33 cellular contexts compared by ENCODE assay signal in the genomic region with DNA sequence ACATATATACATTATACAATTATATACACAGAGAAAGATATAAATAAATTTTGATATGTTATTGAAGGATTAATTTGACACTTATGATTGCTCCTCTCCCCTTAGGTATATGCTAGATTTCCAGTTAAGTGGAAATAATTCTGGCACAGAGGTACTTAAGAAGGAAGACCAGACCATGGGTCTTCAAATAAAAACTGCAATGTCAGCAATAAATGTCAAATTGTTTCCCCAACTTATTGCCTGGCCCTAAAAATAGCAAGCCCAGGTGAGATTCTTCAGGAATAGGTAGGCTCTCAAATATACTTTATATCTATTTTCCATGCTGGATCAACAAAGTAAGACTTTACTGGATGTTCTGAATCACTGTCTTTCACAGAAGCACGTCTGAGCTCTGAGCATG.
"Had no signal": no experiment of that assay in that cellular context is flagged by ENCODE, and none has a peak within 500 bp of the region (broad histone marks: within the 10 kb centered on the region; RNA-seq: fewer than 3 reads in every experiment).

No MANE protein-coding gene starts in this region.

- H3K27me3 ChIP-seq: adrenal gland, body of pancreas, brain microvascular endothelial cell, breast epithelium had no signal

- H3K4me1 ChIP-seq: adrenal gland, body of pancreas, breast epithelium had no signal

- DNase-seq: activated B cell treated with CpG ODN at 0.5 μM for 24 hours; activated CD4-positive, alpha-beta memory T cell treated with anti-CD3 and anti-CD28 coated beads for 36 hours; activated CD4-positive, alpha-beta T cell treated with anti-CD3 and anti-CD28 coated beads for 4 hours; activated CD4-positive, alpha-beta T cell treated with anti-CD3 and anti-CD28 coated beads, Interleukin-2, amount 10 ng/mL, durations not matched to agents 24 days and 14 days; activated CD4-positive, alpha-beta T cell treated with anti-CD3 and anti-CD28 coated beads, Interleukin-2, amount 50 U/mL, for 1 hour; activated CD4-positive, alpha-beta T cell treated with anti-CD3 and anti-CD28 coated beads, Interleukin-2, amount 50 U/mL, for 4 hours; activated CD4-positive, CD25-positive, alpha-beta regulatory T cell treated with anti-CD3 and anti-CD28 coated beads, Interleukin-2, amount 50 U/mL, for 72 hours; activated CD8-positive, alpha-beta memory T cell treated with anti-CD3 and anti-CD28 coated beads, Interleukin-2, amount 50 U/mL, for 4 hours; activated CD8-positive, alpha-beta T cell treated with anti-CD3 and anti-CD28 coated beads for 36 hours; activated effector memory CD4-positive, alpha-beta T cell treated with anti-CD3 and anti-CD28 coated beads, Interleukin-2, amount 50 U/mL, for 16 hours; activated gamma-delta T cell treated with Interleukin-2 at 50 U/mL for 16 hours; activated naive CD4-positive, alpha-beta T cell; activated naive CD4-positive, alpha-beta T cell treated with anti-CD3 and anti-CD28 coated beads for 36 hours; activated naive CD4-positive, alpha-beta T cell treated with anti-CD3 and anti-CD28 coated beads, Interleukin-2, amount 50 U/mL, for 16 hours; activated naive CD8-positive, alpha-beta T cell treated with anti-CD3 and anti-CD28 coated beads for 36 hours; activated T-cell treated with anti-CD3 and anti-CD28 coated beads for 4 hours; activated T-cell treated with anti-CD3 and anti-CD28 coated beads, Interleukin-2, amount 50 U/mL, for 1 hour; activated T-cell treated with anti-CD3 and anti-CD28 coated beads, Interleukin-2, amount 50 U/mL, for 4 hours; activated T-cell treated with anti-CD3 and anti-CD28 coated beads, Interleukin-2, amount 50 U/mL, for 72 hours; adrenal gland; amniotic stem cell; aorta; body of pancreas; brain microvascular endothelial cell; central memory CD4-positive, alpha-beta T cell; T-helper 2 cell; T-helper 9 cell had no signal

- H3K4me3 ChIP-seq: adrenal gland, body of pancreas, breast epithelium had no signal

- H3K36me3 ChIP-seq: adrenal gland, brain microvascular endothelial cell, breast epithelium had no signal

- H3K9me3 ChIP-seq: adrenal gland had no signal

- FAIRE-seq: astrocyte, TTC549 had no signal

- ATAC-seq: activated CD8-positive, alpha-beta T cell treated with anti-CD3 and anti-CD28 coated beads for 36 hours; activated naive CD4-positive, alpha-beta T cell treated with anti-CD3 and anti-CD28 coated beads, Interleukin-2, amount 50 U/mL, for 72 hours; activated T-cell treated with anti-CD3 and anti-CD28 coated beads, Interleukin-2, amount 50 U/mL, for 4 hours; activated T-cell treated with anti-CD3 and anti-CD28 coated beads, Interleukin-2, amount 50 U/mL, for 72 hours; activated T-helper 17 cell treated with anti-CD3 and anti-CD28 coated beads, Interleukin-2, amount 50 U/mL, for 72 hours; body of pancreas had no signal

- H3K27ac ChIP-seq: adrenal gland, body of pancreas, brain microvascular endothelial cell, breast epithelium, VCaP had no signal
